Comparison of ENCODE assay signal across 8 cellular contexts in genomic region chr17:44210342-44211192, GRCh38. TPM values are rescaled to one million over a fixed set of nuclear protein-coding genes. Genes with fewer than 3 reads are reported as not detected.
A peak's percentile ranks its signal among the peaks of the same experiment; 100 is the strongest.
DNase-seq lines count a peak whose midpoint lies in the region; ATAC-seq, FAIRE-seq and TF ChIP-seq lines count a peak whose summit lies in the region.

No MANE protein-coding gene starts in this region.

- DNase-seq in AML-193 (lab: John Stamatoyannopoulos, UW) (peak; percentile 94 to 95), GM19239 (ENCODE audit: insufficient read length, low spot score) (peak; percentile 95), RWPE2 (ENCODE audit: low spot score) (no peak), foreskin fibroblast (peak; percentile 86 to 94), nucleus accumbens (lab: John Stamatoyannopoulos, UW) (peak in 54 of 56 donors; percentile 25 to 91 (median 78)), suprapubic skin (ENCODE audit: low spot score in 2 of 2) (peak; percentile 90 to 91)
- peak; percentile 88 for DNase-seq in activated effector memory CD4-positive, alpha-beta T cell treated with Interleukin-2 at 50 U/mL for 16 hours

- H3K27ac ChIP-seq in RWPE2 (ENCODE audit: poor library complexity, severe bottlenecking) (peak overlapping the region; percentile 58), suprapubic skin (no peak overlapping the region)

- H3K4me3 ChIP-seq in RWPE2 (ENCODE audit: severe bottlenecking) (no peak overlapping the region), foreskin fibroblast (ENCODE audit: low read depth in 1 of 2, low read length in 2 of 2) (no peak overlapping the region), suprapubic skin (no peak overlapping the region)

- FAIRE-seq in GM19239 (lab: Jason Lieb, UNC), result no peak

- no peak for TF ChIP-seq POLR2A in suprapubic skin (IDR thresholded peaks at IDR 0.05)

- H3K4me1 ChIP-seq in RWPE2 (ENCODE audit: insufficient read depth, poor library complexity, severe bottlenecking) (peaks cover 22% of the 10 kb centered on the region), suprapubic skin (peaks cover 27% of the 10 kb centered on the region)

- peaks cover 56% of the 10 kb centered on the region for H3K36me3 ChIP-seq in RWPE2 (ENCODE audit: low read depth)
- H3K36me3 ChIP-seq in suprapubic skin, result peaks cover 56% of the 10 kb centered on the region

- WGBS in suprapubic skin, result 31% methylated on average over 7 of the region's 64 CpGs

- no peaks in the 10 kb centered on the region for H3K9me3 ChIP-seq in RWPE2 (ENCODE audit: severe bottlenecking)
- H3K9me3 ChIP-seq in suprapubic skin, result no peaks in the 10 kb centered on the region

- peak; percentile 93 for TF ChIP-seq CTCF in RWPE2 (IDR thresholded peaks at IDR 0.05; ENCODE audit: poor library complexity, severe bottlenecking)
- peak; percentile 99 for TF ChIP-seq CTCF in foreskin fibroblast (IDR thresholded peaks at IDR 0.05; ENCODE audit: low read depth, low read length)
- peak; percentile 97 for TF ChIP-seq CTCF in suprapubic skin (IDR thresholded peaks at IDR 0.05)

- H3K27me3 ChIP-seq in RWPE2 (ENCODE audit: insufficient read depth, poor library complexity, severe bottlenecking) (no peaks in the 10 kb centered on the region), suprapubic skin (no peaks in the 10 kb centered on the region)

- TF ChIP-seq EP300 in suprapubic skin (IDR thresholded peaks at IDR 0.05), result no peak

- ATAC-seq in HG03571 (IDR thresholded peaks at IDR 0.05; ENCODE audit: unreplicated experiment) (peak; percentile 68), RWPE2 (ENCODE audit: low read depth) (peak; percentile 55)

RNA-seq across cellular contexts. Expression of gene UBTF, which starts 8.9 kb away (rescaled TPM):
- total RNA-seq in suprapubic skin, result 100 to 1,000 TPM in 1 of 4 donors, 10 to 100 TPM in 3; 54.8 to 102 (median 71.8) TPM

RNA-seq across cellular contexts. Expression of gene ATXN7L3, which starts 10.9 kb away (rescaled TPM):
- 10 to 100 TPM; 44.1 to 75.0 (median 67.3) TPM for total RNA-seq in suprapubic skin

RNA-seq across cellular contexts. Expression of gene TMUB2, which starts 23.8 kb away (rescaled TPM):
- 10 to 100 TPM; 31.5 to 48.8 (median 36.1) TPM for total RNA-seq in suprapubic skin

RNA-seq across cellular contexts. Expression of gene ASB16, which starts 40.1 kb away (rescaled TPM):
- total RNA-seq in suprapubic skin, result not detected

RNA-seq across cellular contexts. Expression of gene SLC4A1, which starts 57.4 kb away (rescaled TPM):
- under 1 TPM in 3 of 4 donors, not detected in 1; 0.08 to 0.17 (median 0.10) TPM for total RNA-seq in suprapubic skin
